ENCODE assay signal across 26 cellular contexts in genomic region chr1:6145864-6146410, GRCh38. TPM values are rescaled to one million over a fixed set of nuclear protein-coding genes. Genes with fewer than 3 reads are reported as not detected.
"Had no signal": no experiment of that assay in that cellular context is flagged by ENCODE, and none has a peak within 500 bp of the region (broad histone marks: within the 10 kb centered on the region; RNA-seq: fewer than 3 reads in every experiment).

No MANE protein-coding gene starts in this region.

- H3K9me3 Mint-ChIP-seq: endodermal cell; nephron; neural progenitor cell; stimulated activated effector memory CD8-positive, alpha-beta T cell treated with anti-CD3 and anti-CD28 coated beads, Interleukin-12 subunit alpha, Interleukin-12 subunit beta, amount 100 ng/mL, for 72 hours had no signal

- DNase-seq: effector CD8-positive, alpha-beta T cell; endodermal cell; erythroblast; esophagus squamous epithelium; heart left ventricle; left cardiac atrium; left lung; mesendoderm; midbrain; naive thymus-derived CD4-positive, alpha-beta T cell; nucleus accumbens; stimulated activated CD4-positive, alpha-beta T cell treated with anti-CD3 and anti-CD28 coated beads, Interleukin-2, amount 100 ng/mL, for 24 hours; stimulated activated CD4-positive, alpha-beta T cell treated with anti-CD3 and anti-CD28 coated beads, Interleukin-4, amount 100 ng/mL, for 24 hours; stimulated activated naive CD4-positive, alpha-beta T cell treated with Interleukin-2 at 50 U/mL for 16 hours; substantia nigra had no signal

- H3K9ac ChIP-seq: neural progenitor cell had no signal

- H3K36me3 Mint-ChIP-seq: naive thymus-derived CD4-positive, alpha-beta T cell; neural progenitor cell; stimulated activated effector memory CD8-positive, alpha-beta T cell treated with anti-CD3 and anti-CD28 coated beads, Interleukin-12 subunit alpha, Interleukin-12 subunit beta, amount 100 ng/mL, for 72 hours had no signal

- ATAC-seq: heart left ventricle; left cardiac atrium; left lung; naive thymus-derived CD4-positive, alpha-beta T cell; sciatic nerve; stimulated activated effector memory CD8-positive, alpha-beta T cell treated with anti-CD3 and anti-CD28 coated beads, Interleukin-12 subunit alpha, Interleukin-12 subunit beta, amount 100 ng/mL, for 72 hours had no signal

- H3K79me2 ChIP-seq: hepatocyte had no signal

- H3K4me1 ChIP-seq: prostate gland had no signal

- H3K27ac Mint-ChIP-seq: endodermal cell; nephron; neural progenitor cell; stimulated activated effector memory CD8-positive, alpha-beta T cell treated with anti-CD3 and anti-CD28 coated beads, Interleukin-12 subunit alpha, Interleukin-12 subunit beta, amount 100 ng/mL, for 72 hours had no signal

- H3K36me3 ChIP-seq: esophagus squamous epithelium, heart left ventricle, left lung, neural progenitor cell, prostate gland, right atrium auricular region, thoracic aorta, tibial nerve, upper lobe of left lung had no signal

- H3K4me3 Mint-ChIP-seq: endodermal cell; naive thymus-derived CD4-positive, alpha-beta T cell; nephron; neural progenitor cell; stimulated activated effector memory CD8-positive, alpha-beta T cell treated with anti-CD3 and anti-CD28 coated beads, Interleukin-12 subunit alpha, Interleukin-12 subunit beta, amount 100 ng/mL, for 72 hours had no signal

- H3K4me2 ChIP-seq: hepatocyte, neural progenitor cell, smooth muscle cell had no signal

- H2AFZ ChIP-seq: hepatocyte, neural progenitor cell had no signal

- H3K9me3 ChIP-seq: esophagus squamous epithelium, heart left ventricle, left lung, prostate gland, right atrium auricular region, thoracic aorta, tibial nerve, upper lobe of left lung had no signal

- H3K4me3 ChIP-seq: esophagus squamous epithelium, heart left ventricle, hepatocyte, left lung, neural progenitor cell, prostate gland, right atrium auricular region, smooth muscle cell, thoracic aorta, tibial nerve, upper lobe of left lung had no signal

- H3K27ac ChIP-seq: esophagus squamous epithelium, heart left ventricle, hepatocyte, left lung, neural progenitor cell, prostate gland, right atrium auricular region, thoracic aorta, tibial nerve, upper lobe of left lung had no signal

RNA-seq across cellular contexts. Expression of gene CHD5, which starts 34.2 kb away (rescaled TPM):
- polyA plus RNA-seq: hepatocyte; naive thymus-derived CD4-positive, alpha-beta T cell; smooth muscle cell had no signal
